ENCODE assay signal across 10 cellular contexts in genomic region chr14:22545842-22546721, GRCh38. TPM values are rescaled to one million over a fixed set of nuclear protein-coding genes. Genes with fewer than 3 reads are reported as not detected.
DNase-seq lines count a peak whose midpoint lies in the region; ATAC-seq, FAIRE-seq and TF ChIP-seq lines count a peak whose summit lies in the region.
"Had no signal": no experiment of that assay in that cellular context is flagged by ENCODE, and none has a peak within 500 bp of the region (broad histone marks: within the 10 kb centered on the region; RNA-seq: fewer than 3 reads in every experiment).

No MANE protein-coding gene starts in this region.

- H3K4me1 ChIP-seq in CD4-positive, alpha-beta memory T cell (ENCODE audit: insufficient read depth, low read length), result peaks cover 99% of the 10 kb centered on the region
- H3K4me1 ChIP-seq in endothelial cell of umbilical vein (ENCODE audit: control insufficient read depth, extremely low read depth, insufficient read depth, low read length), result peaks cover 48% of the 10 kb centered on the region
- peaks cover 22% of the 10 kb centered on the region for H3K4me1 ChIP-seq in osteoblast (ENCODE audit: insufficient read depth, low read length)

- CTCF ChIA-PET in CD4-positive, alpha-beta memory T cell (lab: Charles Lee; ENCODE audit: partially characterized antibody), result interaction anchor here (1.0 to 5.5 kb wide), 9 partner anchors 9 to 694 kb away, joined by 3 to 48 read pairs (median 11); no protein-coding TSS in a partner anchor
- CTCF ChIA-PET in endothelial cell of umbilical vein (lab: Charles Lee), result interaction anchor here (0.5 to 2.1 kb wide), 15 partner anchors 9 to 276 kb away, joined by 3 to 19 read pairs (median 4); partner anchors contain the start of gene DAD1

- peak overlapping the region; percentile 92 to 100 (median 98) for H3K27ac Mint-ChIP-seq in CD4-positive, alpha-beta memory T cell

- H3K4me3 Mint-ChIP-seq in CD4-positive, alpha-beta memory T cell, result peak overlapping the region; percentile 69 to 91 (median 82)

- no peak for TF ChIP-seq POLR2A in endothelial cell of umbilical vein (IDR thresholded peaks at IDR 0.05; ENCODE audit: low read depth, low read length)

- peak; percentile 98 for FAIRE-seq in endothelial cell of umbilical vein (lab: Jason Lieb, UNC)

- H3K4me3 ChIP-seq in CD4-positive, alpha-beta memory T cell (ENCODE audit: low read length in 2 of 2), result peak overlapping the region; percentile 31 to 43
- no peak overlapping the region for H3K4me3 ChIP-seq in endothelial cell of umbilical vein (replicated peaks in 1 of 3; ENCODE audit: insufficient read depth in 1 of 3, low read depth in 1 of 3, low read length in 3 of 3)
- H3K4me3 ChIP-seq in osteoblast (ENCODE audit: insufficient read depth, low read length), result peak overlapping the region; percentile 7
- H3K4me3 ChIP-seq: cardiac muscle cell had no signal

- peak overlapping the region; percentile 72 for H3K27ac ChIP-seq in CD4-positive, alpha-beta memory T cell (ENCODE audit: low read depth, low read length)
- H3K27ac ChIP-seq in endothelial cell of umbilical vein (ENCODE audit: insufficient read depth, low read depth, low read length), result peak overlapping the region; percentile 86
- peak overlapping the region; percentile 27 for H3K27ac ChIP-seq in osteoblast (ENCODE audit: low read depth, low read length)
- H3K27ac ChIP-seq: cardiac muscle cell had no signal

- no peaks in the 10 kb centered on the region for H3K27me3 ChIP-seq in CD4-positive, alpha-beta memory T cell (ENCODE audit: insufficient read depth, low read length)
- no peaks in the 10 kb centered on the region for H3K27me3 ChIP-seq in endothelial cell of umbilical vein (ENCODE audit: control insufficient read depth in 2 of 2, insufficient read depth in 2 of 2, low read length in 2 of 2)
- H3K27me3 ChIP-seq in osteoblast (ENCODE audit: insufficient read depth, low read length), result no peaks in the 10 kb centered on the region

- intact Hi-C loops in CD4-positive, alpha-beta memory T cell (cut with micrococcal nuclease), result loop anchor here (1.0 kb wide), 2 partner anchors 9 to 10 kb away; no protein-coding TSS in a partner anchor
- intact Hi-C loops in endothelial cell of umbilical vein (cut with micrococcal nuclease), result loop anchor here (1.0 to 2.0 kb wide), 3 partner anchors 9 to 159 kb away; no protein-coding TSS in a partner anchor

- peaks cover 89% of the 10 kb centered on the region for H3K36me3 ChIP-seq in CD4-positive, alpha-beta memory T cell (ENCODE audit: insufficient read depth, low read length)
- no peaks in the 10 kb centered on the region for H3K36me3 ChIP-seq in endothelial cell of umbilical vein (ENCODE audit: control insufficient read depth in 2 of 2, extremely low read depth in 1 of 2, insufficient read depth in 2 of 2, low read length in 2 of 2)
- no peaks in the 10 kb centered on the region for H3K36me3 ChIP-seq in osteoblast (ENCODE audit: insufficient read depth, low read length)
- H3K36me3 ChIP-seq: cardiac muscle cell had no signal

- peaks cover 0 to 1% (median 0%) of the 10 kb centered on the region in 8 donors for H3K9me3 Mint-ChIP-seq in CD4-positive, alpha-beta memory T cell

- no peaks in the 10 kb centered on the region for H3K79me2 ChIP-seq in endothelial cell of umbilical vein (ENCODE audit: control insufficient read depth, insufficient read depth, low read length)
- H3K79me2 ChIP-seq in osteoblast (ENCODE audit: insufficient read depth, low read length), result no peaks in the 10 kb centered on the region

- TF ChIP-seq CTCF in endothelial cell of umbilical vein (IDR thresholded peaks at IDR 0.05; ENCODE audit: extremely low read depth in 1 of 2, insufficient read depth in 1 of 2, low read depth in 1 of 2, low read length in 2 of 2) (no peak), osteoblast (IDR thresholded peaks at IDR 0.05; ENCODE audit: extremely low read depth, low read depth, low read length) (no peak)

- POLR2A ChIA-PET in CD4-positive, alpha-beta memory T cell (lab: Charles Lee; ENCODE audit: partially characterized antibody), result interaction anchor here (1.0 to 18.6 kb wide), 18 partner anchors 9 to 822 kb away, joined by 3 to 1762 read pairs (median 6); partner anchors contain the start of gene DAD1
- POLR2A ChIA-PET in endothelial cell of umbilical vein (lab: Charles Lee), result interaction anchor here (1.2 kb wide), 1 partner anchor 9 kb away, joined by 3 read pairs; no protein-coding TSS in a partner anchor

- no TSS peak for BruUV-seq in endothelial cell of umbilical vein (replicated peaks; lab: Mats Ljungman, UMichigan)

- DNase-seq in CD4-positive, alpha-beta memory T cell, result peak in 1 of 5 donors; percentile 71
- DNase-seq in endothelial cell of umbilical vein (ENCODE audit: low read depth, low spot score) (peak; percentile 93), osteoblast (ENCODE audit: insufficient read length, low spot score, missing footprints) (peak; percentile 90), NCI-H2107 (lab: John Stamatoyannopoulos, UW) (no peak)
- DNase-seq: NCI-H2029 had no signal

- H3K4me1 Mint-ChIP-seq in CD4-positive, alpha-beta memory T cell, result peaks cover 87 to 100% (median 96%) of the 10 kb centered on the region in 4 donors

- dilution Hi-C loops in endothelial cell of umbilical vein (cut with MboI; ENCODE audit: extremely low pct_ligation_motif_present, low sequenced_read_pairs), result no loop called here

- H2AFZ ChIP-seq in endothelial cell of umbilical vein (ENCODE audit: low read depth, low read length), result peak overlapping the region; percentile 8
- peak overlapping the region; percentile 16 for H2AFZ ChIP-seq in osteoblast (ENCODE audit: low read length)

- H3K9ac ChIP-seq in endothelial cell of umbilical vein (replicated peaks; ENCODE audit: extremely low read depth, insufficient read depth, low read length), result peak overlapping the region; percentile 68

- H3K9me3 ChIP-seq in CD4-positive, alpha-beta memory T cell (ENCODE audit: control insufficient read depth in 1 of 2, low read length in 2 of 2), result no peaks in the 10 kb centered on the region
- H3K9me3 ChIP-seq in endothelial cell of umbilical vein (replicated peaks; ENCODE audit: control insufficient read depth, insufficient read depth, low read length) (no peaks in the 10 kb centered on the region), osteoblast (ENCODE audit: low read depth, low read length) (no peaks in the 10 kb centered on the region)

- peaks cover 95 to 96% of the 10 kb centered on the region in 2 donors for H3K36me3 Mint-ChIP-seq in CD4-positive, alpha-beta memory T cell

- H4K20me1 ChIP-seq in endothelial cell of umbilical vein (replicated peaks; ENCODE audit: control insufficient read depth, extremely low read depth, insufficient read depth, low read length) (no peaks in the 10 kb centered on the region), osteoblast (ENCODE audit: insufficient read depth, low read length) (no peaks in the 10 kb centered on the region)

- no peaks in the 10 kb centered on the region for H3K9me1 ChIP-seq in endothelial cell of umbilical vein (replicated peaks; ENCODE audit: control insufficient read depth, extremely low read depth, insufficient read depth, low read length)

- ATAC-seq in SK-N-SH treated with all-trans-retinoic acid at 6 μM for 48 hours (peak; percentile 72), GM19023 (IDR thresholded peaks at IDR 0.05; ENCODE audit: unreplicated experiment) (no peak), HG02763 (IDR thresholded peaks at IDR 0.05; ENCODE audit: unreplicated experiment) (no peak), GM21737 (IDR thresholded peaks at IDR 0.05; ENCODE audit: unreplicated experiment) (no peak)

- H3K27me3 Mint-ChIP-seq in CD4-positive, alpha-beta memory T cell, result no peaks in the 10 kb centered on the region

- H3K4me2 ChIP-seq in endothelial cell of umbilical vein (ENCODE audit: insufficient read depth, low read length), result peak overlapping the region; percentile 59
- peak overlapping the region; percentile 67 for H3K4me2 ChIP-seq in osteoblast (ENCODE audit: insufficient read depth, low read length)

TF ChIP-seq in SK-N-SH treated with all-trans-retinoic acid at 6 μM for 48 hours, 23 proteins besides CTCF, POLR2A, EP300 and RAD21 (continues in another document):
- no peak for TF ChIP-seq ZNF565 (CRISPR knock-in tag; conservative IDR thresholded peaks at IDR 0.05; ENCODE audit: low read depth)
- no peak for TF ChIP-seq PPARA (CRISPR knock-in tag; IDR thresholded peaks at IDR 0.05; ENCODE audit: borderline replicate concordance)

TF ChIP-seq in endothelial cell of umbilical vein, 7 proteins besides CTCF, POLR2A, EP300 and RAD21 (continues in another document):
- TF ChIP-seq JUN (IDR thresholded peaks at IDR 0.05; ENCODE audit: borderline replicate concordance, insufficient read depth, insufficient read length, low read depth) (peak; percentile 77), EZH2 (IDR thresholded peaks at IDR 0.05; ENCODE audit: borderline replicate concordance, low read depth, low read length, severe bottlenecking) (no peak), POLR2AphosphoS5 (IDR thresholded peaks at IDR 0.05; ENCODE audit: insufficient read depth, low read depth, low read length) (peak; percentile 82), MYC (IDR thresholded peaks at IDR 0.05; ENCODE audit: low read depth, low read length) (no peak)

RNA-seq across cellular contexts. Expression of gene DAD1, which starts 42.9 kb away (rescaled TPM):
- total RNA-seq in CD4-positive, alpha-beta memory T cell, result 100 to 1,000 TPM; 110 to 124 TPM
- polyA plus RNA-seq in CD4-positive, alpha-beta memory T cell, result 100 to 1,000 TPM; 602 to 735 TPM
- total RNA-seq in endothelial cell of umbilical vein (299 and 304 TPM in 2 replicates), osteoblast (213 and 272 TPM in 2 replicates)
- polyA plus RNA-seq in endothelial cell of umbilical vein, result 1,220 and 1,227 TPM in 2 replicates
- polyA plus RNA-seq in endothelial cell of umbilical vein (2011; cell fraction: cytosol; rRNA removed), result 702 and 733 TPM in 2 replicates
- 214 and 235 TPM in 2 replicates for polyA plus RNA-seq in endothelial cell of umbilical vein (2011; cell fraction: nucleus; rRNA removed)
- polyA plus RNA-seq in endothelial cell of umbilical vein (2012), result 355 and 418 TPM in 2 replicates
- 446 and 484 TPM in 2 replicates for polyA minus RNA-seq in endothelial cell of umbilical vein
- 77.6 TPM for polyA minus RNA-seq in endothelial cell of umbilical vein (2011; cell fraction: cytosol; rRNA and poly(A)+ RNA removed)
- polyA minus RNA-seq in endothelial cell of umbilical vein (2011; cell fraction: nucleus; rRNA and poly(A)+ RNA removed), result 62.2 and 65.6 TPM in 2 replicates

RNA-seq across cellular contexts. Expression of gene ABHD4, which starts 52.0 kb away (rescaled TPM):
- total RNA-seq in CD4-positive, alpha-beta memory T cell, result 10 to 100 TPM; 18.8 to 22.4 TPM
- polyA plus RNA-seq in CD4-positive, alpha-beta memory T cell, result 10 to 100 TPM in 1 of 2 donors, 1 to 10 TPM in 1; 6.2 to 12.9 TPM
- total RNA-seq in endothelial cell of umbilical vein (22.4 and 34.8 TPM in 2 replicates), osteoblast (52.1 and 54.2 TPM in 2 replicates)
- polyA plus RNA-seq in endothelial cell of umbilical vein, result 45.5 and 50.7 TPM in 2 replicates
- 38.4 and 40.3 TPM in 2 replicates for polyA plus RNA-seq in endothelial cell of umbilical vein (2011; cell fraction: cytosol; rRNA removed)
- polyA plus RNA-seq in endothelial cell of umbilical vein (2011; cell fraction: nucleus; rRNA removed), result 29.8 and 32.5 TPM in 2 replicates
- 19.0 and 22.3 TPM in 2 replicates for polyA plus RNA-seq in endothelial cell of umbilical vein (2012)
- polyA minus RNA-seq in endothelial cell of umbilical vein, result 37.4 and 42.0 TPM in 2 replicates
- 13.6 TPM for polyA minus RNA-seq in endothelial cell of umbilical vein (2011; cell fraction: cytosol; rRNA and poly(A)+ RNA removed)
- 22.1 and 23.2 TPM in 2 replicates for polyA minus RNA-seq in endothelial cell of umbilical vein (2011; cell fraction: nucleus; rRNA and poly(A)+ RNA removed)

Comparison
In these comparisons a context has a peak if more than half of its experiments do, and no peak if none do; other contexts are left out.
1. H3K27ac ChIP-seq: peak in every context shown above with its lines; median percentile 86 in endothelial cell of umbilical vein; 72 in CD4-positive, alpha-beta memory T cell; 27 in osteoblast.
2. H3K4me3 ChIP-seq: peak in CD4-positive, alpha-beta memory T cell (2 of 2) and osteoblast (single experiment); none in endothelial cell of umbilical vein (0 of 3).